ENCODE assay signal across 19 cellular contexts in the genomic region with DNA sequence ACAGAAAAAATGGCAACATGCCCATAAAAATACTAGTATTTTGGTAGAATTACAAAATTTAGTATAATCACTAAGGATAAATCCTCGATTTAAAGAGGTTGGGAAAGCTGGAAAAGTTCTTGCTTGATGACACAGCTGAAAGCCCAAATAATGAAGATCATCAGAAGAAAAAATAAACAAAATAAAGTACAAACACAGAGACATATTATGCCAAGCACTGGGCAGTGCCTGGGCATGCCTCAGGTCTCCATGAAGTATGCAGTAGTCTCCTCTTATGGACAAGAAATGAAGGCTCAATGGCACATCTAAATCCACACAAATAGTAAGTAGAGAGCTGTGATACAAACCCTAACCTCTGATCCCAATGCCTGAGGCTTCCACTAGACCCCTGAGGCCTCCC. TPM values are rescaled to one million over a fixed set of nuclear protein-coding genes. Genes with fewer than 3 reads are reported as not detected.
"Had no signal": no experiment of that assay in that cellular context is flagged by ENCODE, and none has a peak within 500 bp of the region (broad histone marks: within the 10 kb centered on the region; RNA-seq: fewer than 3 reads in every experiment).

No MANE protein-coding gene starts in this region.

- H3K4me3 ChIP-seq: gastroesophageal sphincter, left ventricle myocardium inferior, ovary, SK-N-MC, suprapubic skin, upper lobe of left lung had no signal

- H3K27me3 ChIP-seq: gastroesophageal sphincter, ovary, suprapubic skin, upper lobe of left lung had no signal

- H3K9me3 ChIP-seq: gastroesophageal sphincter, left ventricle myocardium inferior, ovary, suprapubic skin, upper lobe of left lung had no signal

- H3K36me3 ChIP-seq: ovary had no signal

- DNase-seq: activated CD4-positive, alpha-beta T cell treated with anti-CD3 and anti-CD28 coated beads, Interleukin-2, amount 50 U/mL, for 48 hours; activated T-cell treated with anti-CD3 and anti-CD28 coated beads, Interleukin-2, amount 50 U/mL, for 48 hours; cerebellar nuclear complex; islet precursor cell; left ventricle myocardium inferior; mesendoderm; ovary; retina; stimulated activated CD4-positive, alpha-beta T cell treated with anti-CD3 and anti-CD28 coated beads, Interleukin-4, amount 100 ng/mL, for 1 hour; stimulated activated CD8-positive, alpha-beta memory T cell treated with anti-CD3 and anti-CD28 coated beads, Interleukin-4, amount 100 ng/mL, for 48 hours; stimulated activated naive CD8-positive, alpha-beta T cell treated with anti-CD3 and anti-CD28 coated beads, Interleukin-15, Interleukin-2, amounts not matched to agents 100 U/mL and 50 U/mL, for 24 hours; upper lobe of left lung had no signal

- H3K27ac ChIP-seq: gastroesophageal sphincter, left ventricle myocardium inferior, ovary, SK-N-MC, suprapubic skin, upper lobe of left lung had no signal

- H3K4me1 ChIP-seq: suprapubic skin had no signal

- ATAC-seq: gastroesophageal sphincter; stimulated activated naive CD8-positive, alpha-beta T cell treated with anti-CD3 and anti-CD28 coated beads, Interleukin-15, Interleukin-2, amounts not matched to agents 100 U/mL and 50 U/mL, for 24 hours had no signal

RNA-seq across cellular contexts. Expression of a gene that starts 57.7 kb away (rescaled TPM):
- total RNA-seq: dermis microvascular lymphatic vessel endothelial cell; gastroesophageal sphincter; ovary; suprapubic skin; T-helper 1 cell treated with Interleukin-12 subunit alpha and Interleukin-12 subunit beta and Interleukin-4 antibody, amounts not matched to agents 30 ng/mL and 1 ng/mL, for 36 hours; upper lobe of left lung had no signal
- polyA plus RNA-seq: fibroblast of lung, neural cell, ovary had no signal
